In genomic region chr17:59858167-59858790, GRCh38 we compare ENCODE assay signal across 20 cellular contexts. TPM values are rescaled to one million over a fixed set of nuclear protein-coding genes. Genes with fewer than 3 reads are reported as not detected.
DNase-seq lines count a peak whose midpoint lies in the region; ATAC-seq and TF ChIP-seq lines count a peak whose summit lies in the region.
"Had no signal": no experiment of that assay in that cellular context is flagged by ENCODE, and none has a peak within 500 bp of the region (broad histone marks: within the 10 kb centered on the region; RNA-seq: fewer than 3 reads in every experiment).

No MANE protein-coding gene starts in this region.

- H3K4me1 ChIP-seq in Panc1 (ENCODE audit: control insufficient read depth, insufficient read depth, low read length) = peaks cover 45% of the 10 kb centered on the region
- H3K4me1 ChIP-seq in body of pancreas = peaks cover 67% of the 10 kb centered on the region
- peaks cover 0 to 18% (median 9%) of the 10 kb centered on the region in 4 donors for H3K4me1 ChIP-seq in sigmoid colon
- H3K4me1 ChIP-seq: psoas muscle, SJCRH30 had no signal

- TF ChIP-seq CTCF in Panc1 (IDR thresholded peaks at IDR 0.05) (no peak), body of pancreas (IDR thresholded peaks at IDR 0.05) (no peak), sigmoid colon (IDR thresholded peaks at IDR 0.05) (no peak)

- H3K4me1 Mint-ChIP-seq in activated CD4-positive, alpha-beta T cell treated with anti-CD3 and anti-CD28 coated beads for 36 hours = peaks cover 25% of the 10 kb centered on the region
- H3K4me1 Mint-ChIP-seq in activated CD4-positive, alpha-beta T cell treated with anti-CD3 and anti-CD28 coated beads, Interleukin-2, amount 10 ng/mL, durations not matched to agents 24 days and 14 days = peaks cover 22% of the 10 kb centered on the region

- no TSS peak for BruUV-seq in Panc1 (replicated peaks; lab: Mats Ljungman, UMichigan)

- WGBS in body of pancreas, 2 donors = 81 to 87% methylated on average over 5 of the region's 5 CpGs
- 64 to 82% methylated on average over 5 of the region's 5 CpGs for WGBS in sigmoid colon, 2 donors

- no peak for ATAC-seq in activated CD4-positive, alpha-beta T cell treated with anti-CD3 and anti-CD28 coated beads for 36 hours
- ATAC-seq in Panc1 (no peak), body of pancreas (no peak)
- ATAC-seq: heart right ventricle; naive thymus-derived CD8-positive, alpha-beta T cell; psoas muscle had no signal

- H3K27me3 ChIP-seq in Panc1 (ENCODE audit: control insufficient read depth, insufficient read depth, low read length) (no peaks in the 10 kb centered on the region), body of pancreas (no peaks in the 10 kb centered on the region), sigmoid colon (no peaks in the 10 kb centered on the region)
- H3K27me3 ChIP-seq: esophagus squamous epithelium, heart right ventricle, SJCRH30, tibial artery had no signal

- H3K4me3 Mint-ChIP-seq in activated CD4-positive, alpha-beta T cell treated with anti-CD3 and anti-CD28 coated beads for 36 hours = no peak overlapping the region
- H3K4me3 Mint-ChIP-seq in activated CD4-positive, alpha-beta T cell treated with anti-CD3 and anti-CD28 coated beads, Interleukin-2, amount 10 ng/mL, durations not matched to agents 24 days and 14 days = no peak overlapping the region
- H3K4me3 Mint-ChIP-seq: CD14-positive monocyte; immature natural killer cell; naive thymus-derived CD8-positive, alpha-beta T cell had no signal

- no peaks in the 10 kb centered on the region for H3K9me3 Mint-ChIP-seq in activated CD4-positive, alpha-beta T cell treated with anti-CD3 and anti-CD28 coated beads for 36 hours (ENCODE audit: low read depth)
- no peaks in the 10 kb centered on the region for H3K9me3 Mint-ChIP-seq in activated CD4-positive, alpha-beta T cell treated with anti-CD3 and anti-CD28 coated beads, Interleukin-2, amount 10 ng/mL, durations not matched to agents 24 days and 14 days
- H3K9me3 Mint-ChIP-seq: CD14-positive monocyte; immature natural killer cell; naive thymus-derived CD8-positive, alpha-beta T cell had no signal

- H3K9me3 ChIP-seq in Panc1 (ENCODE audit: control insufficient read depth, insufficient read depth, low read depth, low read length) = no peaks in the 10 kb centered on the region
- no peaks in the 10 kb centered on the region for H3K9me3 ChIP-seq in body of pancreas
- H3K9me3 ChIP-seq in sigmoid colon = no peaks in the 10 kb centered on the region
- H3K9me3 ChIP-seq: esophagus squamous epithelium, heart right ventricle, psoas muscle, SJCRH30, tibial artery had no signal

- DNase-seq in activated CD4-positive, alpha-beta T cell treated with anti-CD3 and anti-CD28 coated beads for 36 hours = no peak
- DNase-seq in activated CD4-positive, alpha-beta T cell treated with anti-CD3 and anti-CD28 coated beads for 4 hours = no peak
- DNase-seq in Panc1 (ENCODE audit: low read depth, low spot score) (no peak), body of pancreas (peak in 1 of 4 donors; percentile 2), sigmoid colon (peak; percentile 10), NCI-H187 (lab: John Stamatoyannopoulos, UW) (no peak)
- DNase-seq in activated CD4-positive, alpha-beta T cell treated with anti-CD3 and anti-CD28 coated beads, Interleukin-2, amount 10 ng/mL, durations not matched to agents 24 days and 14 days = no peak
- no peak for DNase-seq in stimulated activated CD4-positive, alpha-beta T cell treated with anti-CD3 and anti-CD28 coated beads, Interleukin-4, amount 100 ng/mL, for 4 hours
- DNase-seq: 8988T; activated T-cell treated with anti-CD3 and anti-CD28 coated beads for 4 hours; esophagus squamous epithelium; heart right ventricle; immature natural killer cell; naive thymus-derived CD8-positive, alpha-beta T cell; NCI-H1105; NCI-H526 treated with DMSO at 0.1 percent for 48 hours; psoas muscle; SJCRH30 had no signal

- no peaks in the 10 kb centered on the region for H3K36me3 ChIP-seq in Panc1 (ENCODE audit: control insufficient read depth, insufficient read depth, low read length)
- peaks cover 0 to 3% of the 10 kb centered on the region in 2 donors for H3K36me3 ChIP-seq in body of pancreas (replicated peaks in 1 of 2; ENCODE audit: insufficient read depth in 1 of 2, low read depth in 2 of 2)
- H3K36me3 ChIP-seq in sigmoid colon = peaks cover 0 to 26% (median 12%) of the 10 kb centered on the region in 4 donors

- H3K27me3 Mint-ChIP-seq in activated CD4-positive, alpha-beta T cell treated with anti-CD3 and anti-CD28 coated beads for 36 hours = no peaks in the 10 kb centered on the region
- no peaks in the 10 kb centered on the region for H3K27me3 Mint-ChIP-seq in activated CD4-positive, alpha-beta T cell treated with anti-CD3 and anti-CD28 coated beads, Interleukin-2, amount 10 ng/mL, durations not matched to agents 24 days and 14 days
- H3K27me3 Mint-ChIP-seq: naive thymus-derived CD8-positive, alpha-beta T cell had no signal

- POLR2A ChIA-PET in activated CD4-positive, alpha-beta T cell treated with anti-CD3 and anti-CD28 coated beads for 36 hours (lab: Charles Lee) = interaction anchor here (0.6 to 1.8 kb wide), 2 partner anchors 104 to 151 kb away, joined by 3 to 7 read pairs; partner anchors contain the start of genes PTRH2 and VMP1
- POLR2A ChIA-PET in Panc1 (lab: Charles Lee) = interaction anchor here (0.6 to 1.3 kb wide), 4 partner anchors 11 to 17 kb away, joined by 4 to 6 read pairs (median 6); no protein-coding TSS in a partner anchor

- H3K4me3 ChIP-seq in Panc1 (ENCODE audit: low read depth in 2 of 2, low read length in 2 of 2) (no peak overlapping the region), body of pancreas (no peak overlapping the region), sigmoid colon (no peak overlapping the region)
- H3K4me3 ChIP-seq: esophagus squamous epithelium, heart right ventricle, psoas muscle, SJCRH30, tibial artery had no signal

- CTCF ChIA-PET in activated CD4-positive, alpha-beta T cell treated with anti-CD3 and anti-CD28 coated beads for 36 hours (lab: Charles Lee) = interaction anchor here (0.6 to 2.0 kb wide), 8 partner anchors 11 to 223 kb away, joined by 3 to 22 read pairs (median 4); partner anchors contain the start of genes PTRH2 and VMP1
- CTCF ChIA-PET in Panc1 (lab: Charles Lee) = interaction anchor here (0.6 to 1.5 kb wide), 3 partner anchors 12 to 95 kb away, joined by 3 to 5 read pairs (median 3); no protein-coding TSS in a partner anchor

- TF ChIP-seq POLR2A in body of pancreas (IDR thresholded peaks at IDR 0.05) (no peak), sigmoid colon (IDR thresholded peaks at IDR 0.05) (no peak)

- in situ Hi-C loops in Panc1 (cut with HindIII; ENCODE audit: low pct_unique_long_range_greater_than_20kb, low sequenced_read_pairs) = no loop called here

- no peak for TF ChIP-seq EP300 in sigmoid colon (IDR thresholded peaks at IDR 0.05)

- H3K27ac ChIP-seq in Panc1 (ENCODE audit: low read length) = peak overlapping the region; percentile 100
- H3K27ac ChIP-seq in body of pancreas = peak overlapping the region; percentile 19 to 82 (median 75)
- no peak overlapping the region for H3K27ac ChIP-seq in sigmoid colon
- H3K27ac ChIP-seq: heart right ventricle, psoas muscle, SJCRH30, tibial artery had no signal

- intact Hi-C loops in activated CD4-positive, alpha-beta T cell treated with anti-CD3 and anti-CD28 coated beads for 36 hours (cut with DNase I, micrococcal nuclease) = no loop called here
- intact Hi-C loops in Panc1 (cut with micrococcal nuclease; ENCODE audit: unreplicated experiment) = no loop called here
- intact Hi-C loops in body of pancreas (cut with DNase I) = no loop called here
- intact Hi-C loops in sigmoid colon (cut with DNase I) = no loop called here
- intact Hi-C loops in activated CD4-positive, alpha-beta T cell treated with anti-CD3 and anti-CD28 coated beads, Interleukin-2, amount 10 ng/mL, durations not matched to agents 24 days and 14 days (cut with micrococcal nuclease) = no loop called here

- peak overlapping the region; percentile 55 for H3K27ac Mint-ChIP-seq in activated CD4-positive, alpha-beta T cell treated with anti-CD3 and anti-CD28 coated beads for 36 hours
- no peak overlapping the region for H3K27ac Mint-ChIP-seq in activated CD4-positive, alpha-beta T cell treated with anti-CD3 and anti-CD28 coated beads, Interleukin-2, amount 10 ng/mL, durations not matched to agents 24 days and 14 days

- H3K36me3 Mint-ChIP-seq in activated CD4-positive, alpha-beta T cell treated with anti-CD3 and anti-CD28 coated beads for 36 hours (ENCODE audit: low read depth) = peaks cover 6% of the 10 kb centered on the region
- H3K36me3 Mint-ChIP-seq in activated CD4-positive, alpha-beta T cell treated with anti-CD3 and anti-CD28 coated beads, Interleukin-2, amount 10 ng/mL, durations not matched to agents 24 days and 14 days (ENCODE audit: low read depth) = peaks cover 20% of the 10 kb centered on the region

RNA-seq across cellular contexts. Expression of gene TUBD1, which starts 34.5 kb away (rescaled TPM):
- total RNA-seq in activated CD4-positive, alpha-beta T cell treated with anti-CD3 and anti-CD28 coated beads for 36 hours = 10 to 100 TPM; 10.6 to 11.0 TPM
- total RNA-seq in Panc1 (2021; ENCODE audit: unreplicated experiment) = 12.5 TPM
- polyA plus RNA-seq in Panc1 (2012; ENCODE audit: insufficient read length) = 8.6 TPM
- 1 to 10 TPM; 6.9 to 7.5 TPM for total RNA-seq in body of pancreas
- 10 to 100 TPM; 13.8 to 23.2 (median 14.6) TPM for total RNA-seq in sigmoid colon
- 1 to 10 TPM; 3.9 to 5.9 (median 5.4) TPM for polyA plus RNA-seq in sigmoid colon
- 11.0 and 12.1 TPM in 2 replicates for total RNA-seq in activated CD4-positive, alpha-beta T cell treated with anti-CD3 and anti-CD28 coated beads, Interleukin-2, amount 10 ng/mL, durations not matched to agents 24 days and 14 days

RNA-seq across cellular contexts. Expression of gene RPS6KB1, which starts 34.6 kb away (rescaled TPM):
- 10 to 100 TPM; 52.6 to 54.5 TPM for total RNA-seq in activated CD4-positive, alpha-beta T cell treated with anti-CD3 and anti-CD28 coated beads for 36 hours
- total RNA-seq in Panc1 (2021; ENCODE audit: unreplicated experiment) (34.6 TPM), body of pancreas (10 to 100 TPM; 30.6 to 55.0 TPM), sigmoid colon (10 to 100 TPM; 28.9 to 63.0 (median 45.7) TPM)
- polyA plus RNA-seq in Panc1 (2012; ENCODE audit: insufficient read length) = 28.0 TPM
- polyA plus RNA-seq in sigmoid colon = 10 to 100 TPM in 1 of 3 donors, 1 to 10 TPM in 2; 8.1 to 13.3 (median 9.0) TPM
- 64.0 and 66.4 TPM in 2 replicates for total RNA-seq in activated CD4-positive, alpha-beta T cell treated with anti-CD3 and anti-CD28 coated beads, Interleukin-2, amount 10 ng/mL, durations not matched to agents 24 days and 14 days

Comparison
In these comparisons a context has a peak if more than half of its experiments do, and no peak if none do; other contexts are left out.
1. H3K27ac ChIP-seq: peak in Panc1 (single experiment) and body of pancreas (4 of 4); none in sigmoid colon (0 of 4).